Comparison of ENCODE assay signal across 9 cellular contexts in genomic region chr2:239296020-239296932, GRCh38.
DNase-seq lines count a peak whose midpoint lies in the region; ATAC-seq, FAIRE-seq and TF ChIP-seq lines count a peak whose summit lies in the region.
"Had no signal": no experiment of that assay in that cellular context is flagged by ENCODE, and none has a peak within 500 bp of the region (broad histone marks: within the 10 kb centered on the region; RNA-seq: fewer than 3 reads in every experiment).

No MANE protein-coding gene starts in this region.

- no peak for ATAC-seq in activated CD8-positive, alpha-beta memory T cell treated with anti-CD3 and anti-CD28 coated beads, Interleukin-2, amount 10 ng/mL, durations not matched to agents 7 days and 5 days
- ATAC-seq in K562, result no peak
- no peak for ATAC-seq in lower lobe of right lung
- ATAC-seq in GM18868 (IDR thresholded peaks at IDR 0.05; ENCODE audit: unreplicated experiment), result no peak

- FAIRE-seq in K562 (lab: Jason Lieb, UNC) (no peak), GM19239 (lab: Jason Lieb, UNC) (no peak)

- no peaks in the 10 kb centered on the region for H3K9me3 ChIP-seq in K562 (replicated peaks; ENCODE audit: control insufficient read depth, insufficient read depth, low read depth, low read length)
- no peaks in the 10 kb centered on the region for H3K9me3 ChIP-seq in lower lobe of right lung

- TF ChIP-seq CTCF in K562 (IDR thresholded peaks at IDR 0.05 in 2 of 3, conservative IDR thresholded peaks at IDR 0.05 in 1 of 3; ENCODE audit: insufficient read depth in 2 of 3, low read depth in 1 of 3, low read length in 3 of 3) (no peak), lower lobe of right lung (IDR thresholded peaks at IDR 0.05) (no peak)

- 86% methylated on average over 10 of the region's 19 CpGs for WGBS in K562 (ENCODE audit: insufficient coverage, low coverage, missing lambda C conversion rate)

- peak overlapping the region; percentile 67 for H3K4me2 ChIP-seq in K562 (ENCODE audit: insufficient read depth, low read length)

- no peaks in the 10 kb centered on the region for H3K9me1 ChIP-seq in K562 (ENCODE audit: control insufficient read depth, insufficient read depth, low read length)

- no peak overlapping the region for H3K4me3 ChIP-seq in K562
- H3K4me3 ChIP-seq in lower lobe of right lung, result no peak overlapping the region

- CTCF ChIA-PET in activated CD8-positive, alpha-beta memory T cell treated with anti-CD3 and anti-CD28 coated beads, Interleukin-2, amount 10 ng/mL, durations not matched to agents 7 days and 5 days (lab: Charles Lee), result interaction anchor here (1.0 to 4.2 kb wide), 8 partner anchors 7 to 29 kb away, joined by 3 to 18 read pairs (median 6); no protein-coding TSS in a partner anchor
- CTCF ChIA-PET in K562 (lab: Yijun Ruan, JAX; ENCODE audit: low intra/inter-chr PET ratio), result no interaction called here

- H3K9ac ChIP-seq in K562 (ENCODE audit: insufficient read depth in 1 of 2, low read depth in 2 of 2, low read length in 2 of 2), result peak overlapping the region; percentile 53 to 81; a peak in 2 of 4 replicates

- POLR2A ChIA-PET in K562 (lab: Yijun Ruan, JAX), result no interaction called here

- no TSS peak for BruUV-seq in K562 (replicated peaks; lab: Mats Ljungman, UMichigan)

- no peak overlapping the region for H2AFZ ChIP-seq in K562 (ENCODE audit: low read depth, low read length)

- no peak for TF ChIP-seq RAD21 in K562 (CRISPR knock-in tag; conservative IDR thresholded peaks at IDR 0.05 in 1 of 2, IDR thresholded peaks at IDR 0.05 in 1 of 2)

- H3K27me3 Mint-ChIP-seq in activated CD8-positive, alpha-beta memory T cell treated with anti-CD3 and anti-CD28 coated beads, Interleukin-2, amount 10 ng/mL, durations not matched to agents 7 days and 5 days, result no peaks in the 10 kb centered on the region

- peak overlapping the region; percentile 76; the same call in 2 of the 3 replicates for H3K27ac ChIP-seq in K562 (ENCODE audit: extremely low read depth, low read depth, low read length)
- H3K27ac ChIP-seq in lower lobe of right lung, result peak overlapping the region; percentile 27

- H3K36me3 ChIP-seq in K562 (ENCODE audit: control insufficient read depth, insufficient read depth, low read length) (no peaks in the 10 kb centered on the region), lower lobe of right lung (no peaks in the 10 kb centered on the region)

- peaks cover 58% of the 10 kb centered on the region for H3K4me1 Mint-ChIP-seq in activated CD8-positive, alpha-beta memory T cell treated with anti-CD3 and anti-CD28 coated beads, Interleukin-2, amount 10 ng/mL, durations not matched to agents 7 days and 5 days

- H4K20me1 ChIP-seq in K562 (replicated peaks; ENCODE audit: control insufficient read depth, insufficient read depth, low read length), result no peaks in the 10 kb centered on the region

- H3K27me3 ChIP-seq in K562 (ENCODE audit: control insufficient read depth in 2 of 2, insufficient read depth in 2 of 2, low read length in 2 of 2) (no peaks in the 10 kb centered on the region), lower lobe of right lung (ENCODE audit: low read depth) (no peaks in the 10 kb centered on the region)

- H3K9me3 Mint-ChIP-seq in activated CD8-positive, alpha-beta memory T cell treated with anti-CD3 and anti-CD28 coated beads, Interleukin-2, amount 10 ng/mL, durations not matched to agents 7 days and 5 days (ENCODE audit: low read depth), result no peaks in the 10 kb centered on the region

- intact Hi-C loops in K562 (cut with micrococcal nuclease) (no loop called here), lower lobe of right lung (cut with DNase I) (no loop called here)

- in situ Hi-C loops in K562 (cut with MboI), result no loop called here

- H3K27ac Mint-ChIP-seq in activated CD8-positive, alpha-beta memory T cell treated with anti-CD3 and anti-CD28 coated beads, Interleukin-2, amount 10 ng/mL, durations not matched to agents 7 days and 5 days, result peak overlapping the region; percentile 65

- H3K36me3 Mint-ChIP-seq in activated CD8-positive, alpha-beta memory T cell treated with anti-CD3 and anti-CD28 coated beads, Interleukin-2, amount 10 ng/mL, durations not matched to agents 7 days and 5 days, result no peaks in the 10 kb centered on the region

- peak overlapping the region; percentile 49 for H3K4me3 Mint-ChIP-seq in activated CD8-positive, alpha-beta memory T cell treated with anti-CD3 and anti-CD28 coated beads, Interleukin-2, amount 10 ng/mL, durations not matched to agents 7 days and 5 days

- H3K4me1 ChIP-seq in K562 (replicated peaks in 1 of 2; ENCODE audit: control insufficient read depth in 2 of 2, insufficient read depth in 2 of 2, low read length in 2 of 2), result peaks cover 42 to 62% of the 10 kb centered on the region in 2 experiments; a peak in 4 of 5 replicates
- peaks cover 35% of the 10 kb centered on the region for H3K4me1 ChIP-seq in lower lobe of right lung

- no peak for TF ChIP-seq EP300 in K562 (IDR thresholded peaks at IDR 0.05; ENCODE audit: low read length)

- no peak for TF ChIP-seq POLR2A in K562 (conservative IDR thresholded peaks at IDR 0.05)

- no peak for DNase-seq in activated CD8-positive, alpha-beta memory T cell treated with anti-CD3 and anti-CD28 coated beads, Interleukin-2, amount 10 ng/mL, durations not matched to agents 7 days and 5 days
- no peak for DNase-seq in activated CD8-positive, alpha-beta memory T cell treated with anti-CD3 and anti-CD28 coated beads for 24 hours
- DNase-seq in K562 (ENCODE audit: extremely low read depth in 1 of 4, low spot score in 3 of 4), result no peak
- no peak for DNase-seq in lower lobe of right lung
- peak; percentile 78 for DNase-seq in superior temporal gyrus (ENCODE audit: extremely low spot score)
- no peak for DNase-seq in islet precursor cell
- DNase-seq in GM19239 (ENCODE audit: insufficient read length, low spot score), result no peak
- DNase-seq: NCI-H446 had no signal

- peaks cover 45% of the 10 kb centered on the region for H3K79me2 ChIP-seq in K562 (ENCODE audit: control insufficient read depth, insufficient read depth, low read length)

TF ChIP-seq in K562, 482 proteins besides CTCF, POLR2A, EP300 and RAD21 (continues in another document):
- TF ChIP-seq ASH1L (IDR thresholded peaks at IDR 0.05; ENCODE audit: borderline replicate concordance, low read depth, partially characterized antibody) (no peak), GABPB1 (CRISPR knock-in tag; IDR thresholded peaks at IDR 0.05) (no peak), XRCC3 (IDR thresholded peaks at IDR 0.05) (no peak), ZNF277 (CRISPR knock-in tag; IDR thresholded peaks at IDR 0.05; ENCODE audit: borderline replicate concordance) (no peak), CC2D1A (IDR thresholded peaks at IDR 0.05) (no peak), DIDO1 (tag; IDR thresholded peaks at IDR 0.05; ENCODE audit: low read depth) (no peak), AFF4 (CRISPR knock-in tag; IDR thresholded peaks at IDR 0.05) (no peak), BDP1 (IDR thresholded peaks at IDR 0.05; ENCODE audit: insufficient read depth, insufficient read length) (no peak), ZFP1 (CRISPR knock-in tag; IDR thresholded peaks at IDR 0.05) (no peak)
